ENCODE assay signal across 8 cellular contexts in genomic region chr17:58005031-58005727, GRCh38. TPM values are rescaled to one million over a fixed set of nuclear protein-coding genes. Genes with fewer than 3 reads are reported as not detected.
DNase-seq lines count a peak whose midpoint lies in the region; ATAC-seq and TF ChIP-seq lines count a peak whose summit lies in the region.

No MANE protein-coding gene starts in this region.

- peaks cover 51% of the 10 kb centered on the region for H3K79me2 ChIP-seq in MM.1S (ENCODE audit: low read length)

- POLR2A ChIA-PET in Caco-2 (lab: Charles Lee): interaction anchor here (2.8 kb wide), 1 partner anchor 79 kb away, joined by 59 read pairs; the partner anchor contains the start of gene DYNLL2

- peak overlapping the region; percentile 97 for H3K4me3 Mint-ChIP-seq in Caco-2 (ENCODE audit: unreplicated experiment)

- peaks cover 39% of the 10 kb centered on the region for H4K20me1 ChIP-seq in MM.1S (ENCODE audit: insufficient read depth, low read length)

- no peak overlapping the region for H2AFZ ChIP-seq in MM.1S (ENCODE audit: low read length)
- no peak overlapping the region for H2AFZ ChIP-seq in neuron (ENCODE audit: low read depth, low read length)

- DNase-seq in Caco-2 (no peak), MM.1S (no peak), coronary artery (ENCODE audit: low spot score) (no peak), anterior cingulate cortex (lab: John Stamatoyannopoulos, UW) (no peak)

- H3K4me1 ChIP-seq in Caco-2 (peaks cover 23% of the 10 kb centered on the region), MM.1S (ENCODE audit: low read length) (peaks cover 15% of the 10 kb centered on the region), neuron (ENCODE audit: insufficient read depth, low read length) (peaks cover 41% of the 10 kb centered on the region)

- BruUV-seq in Caco-2 (replicated peaks; lab: Mats Ljungman, UMichigan): no TSS peak

- no peaks in the 10 kb centered on the region for H3K9me3 Mint-ChIP-seq in Caco-2 (ENCODE audit: unreplicated experiment)

- CTCF ChIA-PET in Caco-2 (lab: Charles Lee): no interaction called here

- H3F3A ChIP-seq in MM.1S (ENCODE audit: insufficient read depth, low read length): peaks cover 44% of the 10 kb centered on the region

- intact Hi-C loops in Caco-2 (cut with micrococcal nuclease; ENCODE audit: unreplicated experiment): no loop called here

- H3K4me3 ChIP-seq in Caco-2 (ENCODE audit: low read depth, low read length): peak overlapping the region; percentile 85
- H3K4me3 ChIP-seq in MM.1S (ENCODE audit: low read length): peak overlapping the region; percentile 99
- H3K4me3 ChIP-seq in coronary artery: peak overlapping the region; percentile 98
- H3K4me3 ChIP-seq in neuron (ENCODE audit: low read length): peak overlapping the region; percentile 80

- H3K9ac ChIP-seq in MM.1S (ENCODE audit: low read length): peak overlapping the region; percentile 100; the same call in 1 of the 2 replicates

- peak overlapping the region; percentile 86 for H3K4me2 ChIP-seq in MM.1S (ENCODE audit: low read depth, low read length)

- peaks cover 20% of the 10 kb centered on the region for H3K4me1 Mint-ChIP-seq in Caco-2 (ENCODE audit: low read depth, unreplicated experiment)

- no peaks in the 10 kb centered on the region for H3K27me3 Mint-ChIP-seq in Caco-2 (ENCODE audit: insufficient read depth, unreplicated experiment)

- H3K27ac ChIP-seq in MM.1S (ENCODE audit: low read length): no peak overlapping the region
- peak overlapping the region in 1 of 2 donors; percentile 100 for H3K27ac ChIP-seq in coronary artery

- H3K27ac Mint-ChIP-seq in Caco-2 (ENCODE audit: unreplicated experiment): peak overlapping the region; percentile 100

- H3K9me2 ChIP-seq in MM.1S (replicated peaks; ENCODE audit: insufficient read depth, low read length): no peaks in the 10 kb centered on the region

- H3K36me3 ChIP-seq in Caco-2 (ENCODE audit: control insufficient read depth, insufficient read depth, low read length) (0 out of 2 replicates have a peak, but pooled peaks cover 4% of the 10 kb centered on the region), MM.1S (replicated peaks; ENCODE audit: insufficient read depth, low read length) (peaks cover 31% of the 10 kb centered on the region), neuron (ENCODE audit: insufficient read depth, low read length) (peaks cover 48% of the 10 kb centered on the region)

- H3K27me3 ChIP-seq in Caco-2 (replicated peaks; ENCODE audit: control insufficient read depth, insufficient read depth, low read length) (no peaks in the 10 kb centered on the region), MM.1S (replicated peaks; ENCODE audit: insufficient read depth, low read length) (no peaks in the 10 kb centered on the region), neuron (ENCODE audit: insufficient read depth, low read length) (no peaks in the 10 kb centered on the region)

- no peaks in the 10 kb centered on the region for H3K9me3 ChIP-seq in Caco-2
- H3K9me3 ChIP-seq in MM.1S (replicated peaks; ENCODE audit: insufficient read depth, low read length): no peaks in the 10 kb centered on the region
- H3K9me3 ChIP-seq in neuron (ENCODE audit: low read length): peaks cover 4% of the 10 kb centered on the region

- no peak for ATAC-seq in HG03095 (IDR thresholded peaks at IDR 0.05; ENCODE audit: unreplicated experiment)
- no peak for ATAC-seq in GM21723 (IDR thresholded peaks at IDR 0.05; ENCODE audit: unreplicated experiment)
- no peak for ATAC-seq in HG03039 (IDR thresholded peaks at IDR 0.05; ENCODE audit: unreplicated experiment)

- TF ChIP-seq CTCF in Caco-2 (IDR thresholded peaks at IDR 0.05; ENCODE audit: insufficient read depth in 1 of 2, low read depth in 1 of 2, low read length in 1 of 2, severe bottlenecking in 1 of 2, unreplicated experiment in 1 of 2): no peak
- no peak for TF ChIP-seq CTCF in MM.1S (IDR thresholded peaks at IDR 0.05; ENCODE audit: low read length)
- TF ChIP-seq CTCF in coronary artery (IDR thresholded peaks at IDR 0.05): no peak

- H3K36me3 Mint-ChIP-seq in Caco-2 (ENCODE audit: insufficient read depth, unreplicated experiment): peaks cover 77% of the 10 kb centered on the region

RNA-seq across cellular contexts. Expression of gene SRSF1, which starts 1.9 kb away (rescaled TPM):
- 308 and 325 TPM in 2 replicates for total RNA-seq in Caco-2 (2022)

RNA-seq across cellular contexts. Expression of gene VEZF1, which starts 17.1 kb away (rescaled TPM):
- total RNA-seq in Caco-2 (2022): 52.1 and 54.9 TPM in 2 replicates

RNA-seq across cellular contexts. Expression of gene CUEDC1, which starts 50.0 kb away (rescaled TPM):
- total RNA-seq in Caco-2 (2022): 27.5 TPM in 2 replicates
